In the genomic region with DNA sequence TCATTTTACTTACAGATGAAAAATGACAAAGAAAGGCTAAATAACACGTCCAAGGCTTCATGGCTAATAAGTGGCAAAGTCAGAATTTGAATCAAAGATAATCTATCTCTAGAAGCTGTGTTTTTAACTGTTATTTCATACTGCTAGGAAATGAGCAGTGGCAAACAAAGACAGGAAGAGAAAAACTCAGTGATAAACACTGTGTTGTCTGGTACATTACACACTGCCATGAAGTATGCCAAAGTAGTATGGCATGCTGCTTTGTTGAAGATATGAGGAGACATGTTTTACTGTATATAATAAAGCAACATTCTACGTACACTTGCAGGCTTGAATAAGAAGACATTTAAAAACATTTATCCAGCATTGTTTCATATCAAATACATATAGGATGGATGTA, we compare ENCODE assay signal across 26 cellular contexts. TPM values are rescaled to one million over a fixed set of nuclear protein-coding genes. Genes with fewer than 3 reads are reported as not detected.
DNase-seq lines count a peak whose midpoint lies in the region; ATAC-seq and TF ChIP-seq lines count a peak whose summit lies in the region.
"Had no signal": no experiment of that assay in that cellular context is flagged by ENCODE, and none has a peak within 500 bp of the region (broad histone marks: within the 10 kb centered on the region; RNA-seq: fewer than 3 reads in every experiment).

No MANE protein-coding gene starts in this region.

- peak overlapping the region; percentile 70 for H3K27ac Mint-ChIP-seq in endothelial cell (ENCODE audit: unreplicated experiment)
- H3K27ac Mint-ChIP-seq: CD14-positive monocyte; CD4-positive, alpha-beta memory T cell; CD4-positive, CD25-positive, alpha-beta regulatory T cell had no signal

- TF ChIP-seq CTCF in endothelial cell (IDR thresholded peaks at IDR 0.05; ENCODE audit: unreplicated experiment) (no peak), fibroblast of pulmonary artery (IDR thresholded peaks at IDR 0.05; ENCODE audit: low read length, missing control alignments) (no peak)

- no peak overlapping the region for H3K4me3 Mint-ChIP-seq in endothelial cell (ENCODE audit: unreplicated experiment)
- H3K4me3 Mint-ChIP-seq: CD14-positive monocyte; CD4-positive, alpha-beta memory T cell; CD4-positive, CD25-positive, alpha-beta regulatory T cell; CD8-positive, alpha-beta memory T cell had no signal

- H3K36me3 Mint-ChIP-seq in endothelial cell (ENCODE audit: low read depth, unreplicated experiment) = no peaks in the 10 kb centered on the region
- H3K36me3 Mint-ChIP-seq: CD14-positive monocyte; CD4-positive, alpha-beta memory T cell; CD4-positive, CD25-positive, alpha-beta regulatory T cell; CD8-positive, alpha-beta memory T cell had no signal

- DNase-seq in dermis blood vessel endothelial cell = peak; percentile 23
- no peak for DNase-seq in endothelial cell (ENCODE audit: low spot score)
- peak; percentile 17 for DNase-seq in fibroblast of pulmonary artery (ENCODE audit: low read depth)
- peak; percentile 13 for DNase-seq in pulmonary artery endothelial cell (ENCODE audit: low read depth, low spot score)
- DNase-seq in activated CD8-positive, alpha-beta memory T cell treated with anti-CD3 and anti-CD28 coated beads, Interleukin-2, amount 50 U/mL, for 4 hours = no peak
- no peak for DNase-seq in stimulated activated CD4-positive, alpha-beta T cell treated with anti-CD3 and anti-CD28 coated beads, Interleukin-15, amount 100 ng/mL, for 24 hours
- no peak for DNase-seq in activated CD4-positive, alpha-beta T cell treated with anti-CD3 and anti-CD28 coated beads, Interleukin-2, amount 50 U/mL, for 48 hours
- DNase-seq: 8988T; ACHN; BE2C; C1 segment of cervical spinal cord; CD4-positive, alpha-beta memory T cell; CD4-positive, CD25-positive, alpha-beta regulatory T cell; CD8-positive, alpha-beta memory T cell; COR-L47; DMS 273 treated with DMSO at 0.1 percent for 48 hours; DMS153; DMS53; DMS79; DND-41; EL; GDM1 had no signal

- no peak overlapping the region for H3K4me3 ChIP-seq in fibroblast of pulmonary artery (replicated peaks; ENCODE audit: low read depth, low read length)
- H3K4me3 ChIP-seq: BLaER1, GM12878 had no signal

- ATAC-seq in HG03135 (IDR thresholded peaks at IDR 0.05; ENCODE audit: unreplicated experiment) = no peak
- ATAC-seq: GM12878 had no signal

- H3K9me3 Mint-ChIP-seq in endothelial cell (ENCODE audit: unreplicated experiment) = no peaks in the 10 kb centered on the region
- H3K9me3 Mint-ChIP-seq: CD8-positive, alpha-beta memory T cell had no signal

- H3K4me1 Mint-ChIP-seq in endothelial cell (ENCODE audit: unreplicated experiment) = peaks cover 21% of the 10 kb centered on the region
- H3K4me1 Mint-ChIP-seq: CD14-positive monocyte; CD4-positive, CD25-positive, alpha-beta regulatory T cell had no signal

- H3K27me3 Mint-ChIP-seq in endothelial cell (ENCODE audit: unreplicated experiment) = no peaks in the 10 kb centered on the region
- H3K27me3 Mint-ChIP-seq: CD4-positive, CD25-positive, alpha-beta regulatory T cell had no signal

RNA-seq across cellular contexts. Expression of a gene that starts 49.5 kb away (rescaled TPM):
- total RNA-seq in dermis blood vessel endothelial cell (3.7 and 5.7 TPM in 2 replicates), endothelial cell (ENCODE audit: unreplicated experiment) (8.8 TPM), pulmonary artery endothelial cell (3.1 and 3.5 TPM in 2 replicates)

Comparison
In these comparisons a context has a peak if more than half of its experiments do, and no peak if none do; other contexts are left out.
1. DNase-seq: peak in dermis blood vessel endothelial cell (single experiment), fibroblast of pulmonary artery (single experiment) and pulmonary artery endothelial cell (single experiment); none in endothelial cell (single experiment), activated CD8-positive, alpha-beta memory T cell treated with anti-CD3 and anti-CD28 coated beads, Interleukin-2, amount 50 U/mL, for 4 hours (single experiment), stimulated activated CD4-positive, alpha-beta T cell treated with anti-CD3 and anti-CD28 coated beads, Interleukin-15, amount 100 ng/mL, for 24 hours (single experiment) and activated CD4-positive, alpha-beta T cell treated with anti-CD3 and anti-CD28 coated beads, Interleukin-2, amount 50 U/mL, for 48 hours (0 of 2).